In the genomic region with DNA sequence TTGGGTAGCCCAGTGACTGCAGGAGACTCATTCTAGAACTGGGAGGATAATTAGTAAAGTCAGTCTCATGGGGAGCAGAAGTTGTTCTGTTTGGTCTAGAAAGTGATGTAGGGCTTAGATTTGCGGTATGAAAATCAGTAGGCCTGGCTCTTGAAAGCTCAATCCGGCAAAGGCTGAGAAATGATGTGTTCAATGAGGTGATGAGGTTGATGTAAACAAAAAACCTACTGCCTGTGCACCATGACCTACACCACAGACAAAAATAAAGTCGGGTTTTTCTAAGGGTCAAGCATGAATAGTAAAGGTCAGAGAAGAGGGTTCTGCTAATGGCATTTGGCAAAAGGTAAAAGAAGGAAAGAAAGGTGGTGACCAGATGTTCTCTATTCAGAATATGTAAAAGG, we compare ENCODE assay signal across 23 cellular contexts.
DNase-seq lines count a peak whose midpoint lies in the region; ATAC-seq and TF ChIP-seq lines count a peak whose summit lies in the region.
"Had no signal": no experiment of that assay in that cellular context is flagged by ENCODE, and none has a peak within 500 bp of the region (broad histone marks: within the 10 kb centered on the region; RNA-seq: fewer than 3 reads in every experiment).

No MANE protein-coding gene starts in this region.

- no peak for DNase-seq in activated naive CD4-positive, alpha-beta T cell treated with anti-CD3 and anti-CD28 coated beads, Interleukin-2, amount 50 U/mL, for 16 hours
- DNase-seq in choroid plexus epithelial cell (ENCODE audit: low read depth) (peak; percentile 71), nucleus accumbens (lab: John Stamatoyannopoulos, UW) (no peak), AG08396 (ENCODE audit: low spot score) (no peak)
- no peak for DNase-seq in stimulated activated effector memory CD8-positive, alpha-beta T cell treated with anti-CD3 and anti-CD28 coated beads, Interleukin-12 subunit alpha, Interleukin-12 subunit beta, amount 100 ng/mL, for 72 hours (ENCODE audit: low spot score in 2 of 2)
- DNase-seq: 8988T; activated CD4-positive, alpha-beta T cell treated with anti-CD3 and anti-CD28 coated beads, Interleukin-2, amount 10 ng/mL, durations not matched to agents 7 days and 5 days; activated naive CD4-positive, alpha-beta T cell; body of pancreas; Caco-2; Karpas-422; midbrain; NCI-H1105; NCI-H2081 treated with DMSO at 0.1 percent for 48 hours; NCI-H510A; small intestine; stimulated activated CD4-positive, alpha-beta T cell treated with anti-CD3 and anti-CD28 coated beads, Interleukin-2, amount 100 ng/mL, for 48 hours; SW 1271 had no signal

- H3K27ac Mint-ChIP-seq in activated naive CD4-positive, alpha-beta T cell treated with anti-CD3 and anti-CD28 coated beads, Interleukin-2, amount 50 U/mL, for 24 hours, result peak overlapping the region; percentile 24
- no peak overlapping the region for H3K27ac Mint-ChIP-seq in stimulated activated effector memory CD8-positive, alpha-beta T cell treated with anti-CD3 and anti-CD28 coated beads, Interleukin-12 subunit alpha, Interleukin-12 subunit beta, amount 100 ng/mL, for 72 hours
- H3K27ac Mint-ChIP-seq: activated CD4-positive, alpha-beta T cell treated with anti-CD3 and anti-CD28 coated beads, Interleukin-2, amount 10 ng/mL, durations not matched to agents 7 days and 5 days had no signal

- H3K4me1 Mint-ChIP-seq in activated naive CD4-positive, alpha-beta T cell treated with anti-CD3 and anti-CD28 coated beads, Interleukin-2, amount 50 U/mL, for 24 hours, result peaks cover 33% of the 10 kb centered on the region
- peaks cover 4% of the 10 kb centered on the region for H3K4me1 Mint-ChIP-seq in stimulated activated effector memory CD8-positive, alpha-beta T cell treated with anti-CD3 and anti-CD28 coated beads, Interleukin-12 subunit alpha, Interleukin-12 subunit beta, amount 100 ng/mL, for 72 hours
- H3K4me1 Mint-ChIP-seq: activated CD4-positive, alpha-beta T cell treated with anti-CD3 and anti-CD28 coated beads, Interleukin-2, amount 10 ng/mL, durations not matched to agents 7 days and 5 days had no signal

- H3K36me3 Mint-ChIP-seq in activated naive CD4-positive, alpha-beta T cell treated with anti-CD3 and anti-CD28 coated beads, Interleukin-2, amount 50 U/mL, for 24 hours, result no peaks in the 10 kb centered on the region
- H3K36me3 Mint-ChIP-seq in stimulated activated effector memory CD8-positive, alpha-beta T cell treated with anti-CD3 and anti-CD28 coated beads, Interleukin-12 subunit alpha, Interleukin-12 subunit beta, amount 100 ng/mL, for 72 hours, result no peaks in the 10 kb centered on the region

- peaks cover 8% of the 10 kb centered on the region for H3K9me3 Mint-ChIP-seq in activated naive CD4-positive, alpha-beta T cell treated with anti-CD3 and anti-CD28 coated beads, Interleukin-2, amount 50 U/mL, for 24 hours
- H3K9me3 Mint-ChIP-seq in stimulated activated effector memory CD8-positive, alpha-beta T cell treated with anti-CD3 and anti-CD28 coated beads, Interleukin-12 subunit alpha, Interleukin-12 subunit beta, amount 100 ng/mL, for 72 hours, result peaks cover 2% of the 10 kb centered on the region
- H3K9me3 Mint-ChIP-seq: activated CD4-positive, alpha-beta T cell treated with anti-CD3 and anti-CD28 coated beads, Interleukin-2, amount 10 ng/mL, durations not matched to agents 7 days and 5 days; neural crest cell had no signal

- no peak overlapping the region for H3K4me3 ChIP-seq in choroid plexus epithelial cell (ENCODE audit: low read depth, low read length)
- H3K4me3 ChIP-seq: body of pancreas, gastroesophageal sphincter had no signal

- TF ChIP-seq CTCF in choroid plexus epithelial cell (conservative IDR thresholded peaks at IDR 0.05; ENCODE audit: low read depth, low read length), result no peak

- H3K27me3 Mint-ChIP-seq in activated naive CD4-positive, alpha-beta T cell treated with anti-CD3 and anti-CD28 coated beads, Interleukin-2, amount 50 U/mL, for 24 hours, result no peaks in the 10 kb centered on the region
- H3K27me3 Mint-ChIP-seq: activated CD4-positive, alpha-beta T cell treated with anti-CD3 and anti-CD28 coated beads, Interleukin-2, amount 10 ng/mL, durations not matched to agents 7 days and 5 days had no signal

- ATAC-seq in HG02938 (IDR thresholded peaks at IDR 0.05; ENCODE audit: unreplicated experiment), result peak; percentile 44
- ATAC-seq in stimulated activated effector memory CD8-positive, alpha-beta T cell treated with anti-CD3 and anti-CD28 coated beads, Interleukin-12 subunit alpha, Interleukin-12 subunit beta, amount 100 ng/mL, for 72 hours, result peak; percentile 77
- ATAC-seq in HG02981 (IDR thresholded peaks at IDR 0.05; ENCODE audit: unreplicated experiment), result no peak
- ATAC-seq: body of pancreas, gastroesophageal sphincter had no signal

- H3K4me3 Mint-ChIP-seq in activated naive CD4-positive, alpha-beta T cell treated with anti-CD3 and anti-CD28 coated beads, Interleukin-2, amount 50 U/mL, for 24 hours, result no peak overlapping the region
- H3K4me3 Mint-ChIP-seq in stimulated activated effector memory CD8-positive, alpha-beta T cell treated with anti-CD3 and anti-CD28 coated beads, Interleukin-12 subunit alpha, Interleukin-12 subunit beta, amount 100 ng/mL, for 72 hours, result no peak overlapping the region
- H3K4me3 Mint-ChIP-seq: activated CD4-positive, alpha-beta T cell treated with anti-CD3 and anti-CD28 coated beads, Interleukin-2, amount 10 ng/mL, durations not matched to agents 7 days and 5 days; neural crest cell had no signal
